ENCODE assay signal across 8 cellular contexts in genomic region chrX:150983526-150984163, GRCh38. TPM values are rescaled to one million over a fixed set of nuclear protein-coding genes. Genes with fewer than 3 reads are reported as not detected.
A peak's percentile ranks its signal among the peaks of the same experiment; 100 is the strongest.
DNase-seq lines count a peak whose midpoint lies in the region; ATAC-seq and TF ChIP-seq lines count a peak whose summit lies in the region.

No MANE protein-coding gene starts in this region.

- peak overlapping the region; percentile 95; the same call in 1 of the 2 replicates for H3K27ac ChIP-seq in HUES64 (ENCODE audit: low read depth, low read length)

- peak overlapping the region; percentile 86 for H3K9ac ChIP-seq in HUES64 (ENCODE audit: low read depth, low read length)

- peak; percentile 21 for ATAC-seq in GM21447 (IDR thresholded peaks at IDR 0.05; ENCODE audit: unreplicated experiment)
- peak; percentile 20 for ATAC-seq in effector memory CD8-positive, alpha-beta T cell (replicated peaks)

- H3K4me1 Mint-ChIP-seq in effector memory CD8-positive, alpha-beta T cell (ENCODE audit: low read depth in 2 of 2), result peaks cover 0 to 2% of the 10 kb centered on the region in 2 donors
- peaks cover 10% of the 10 kb centered on the region for H3K4me1 Mint-ChIP-seq in progenitor cell of endocrine pancreas (ENCODE audit: low read depth)

- WGBS in HUES64, result under 1% methylated on average over 93 of the region's 95 CpGs

- peaks cover 36% of the 10 kb centered on the region for H3K36me3 ChIP-seq in HUES64 (ENCODE audit: insufficient read depth, low read length)

- H3K27ac Mint-ChIP-seq in effector memory CD8-positive, alpha-beta T cell, result no peak overlapping the region
- H3K27ac Mint-ChIP-seq in progenitor cell of endocrine pancreas, result no peak overlapping the region

- H3K27me3 Mint-ChIP-seq in effector memory CD8-positive, alpha-beta T cell, result no peaks in the 10 kb centered on the region
- H3K27me3 Mint-ChIP-seq in progenitor cell of endocrine pancreas, result peaks cover 22% of the 10 kb centered on the region

- peaks cover 6% of the 10 kb centered on the region for H3K36me3 Mint-ChIP-seq in effector memory CD8-positive, alpha-beta T cell (ENCODE audit: insufficient read depth)
- H3K36me3 Mint-ChIP-seq in progenitor cell of endocrine pancreas (ENCODE audit: insufficient read depth), result peaks cover 12% of the 10 kb centered on the region

- H3K9me3 ChIP-seq in HUES64 (ENCODE audit: insufficient read depth, low read depth, low read length), result no peaks in the 10 kb centered on the region

- peak overlapping the region in 1 of 2 donors; percentile 66 for H3K4me3 Mint-ChIP-seq in effector memory CD8-positive, alpha-beta T cell
- peak overlapping the region; percentile 55 for H3K4me3 Mint-ChIP-seq in progenitor cell of endocrine pancreas (ENCODE audit: low read depth)

- no peaks in the 10 kb centered on the region for H3K4me1 ChIP-seq in HUES64 (ENCODE audit: insufficient read depth, low read length)

- peak overlapping the region; percentile 74 for H3K4me3 ChIP-seq in HUES64 (ENCODE audit: low read length)

- no peak for TF ChIP-seq CTCF in progenitor cell of endocrine pancreas (IDR thresholded peaks at IDR 0.05; ENCODE audit: unreplicated experiment)

- H3K9me3 Mint-ChIP-seq in effector memory CD8-positive, alpha-beta T cell, result no peaks in the 10 kb centered on the region
- H3K9me3 Mint-ChIP-seq in progenitor cell of endocrine pancreas (ENCODE audit: low read depth), result no peaks in the 10 kb centered on the region

- peaks cover 9% of the 10 kb centered on the region; the same call in 1 of the 2 replicates for H3K27me3 ChIP-seq in HUES64 (ENCODE audit: insufficient read depth, low read length)

- DNase-seq in GM03348 (ENCODE audit: low spot score) (peak; percentile 46), progenitor cell of endocrine pancreas (ENCODE audit: low spot score, unreplicated experiment) (no peak), NCI-H82 (lab: John Stamatoyannopoulos, UW) (no peak), NCI-H1105 treated with DMSO at 0.1 percent for 48 hours (lab: John Stamatoyannopoulos, UW) (no peak)
- no peak for DNase-seq in effector memory CD8-positive, alpha-beta T cell
- no peak for DNase-seq in stimulated activated naive CD4-positive, alpha-beta T cell (lab: John Stamatoyannopoulos, UW)

RNA-seq across cellular contexts. Expression of gene HMGB3, which starts 0.5 kb away (rescaled TPM):
- 221 TPM for polyA plus RNA-seq in HUES64 (2013, experiment 1 of 2)
- polyA plus RNA-seq in HUES64 (2013, experiment 2 of 2), result 227 TPM
- total RNA-seq in progenitor cell of endocrine pancreas, result 252 and 257 TPM in 2 replicates
